Comparison of ENCODE assay signal across 18 cellular contexts in the genomic region with DNA sequence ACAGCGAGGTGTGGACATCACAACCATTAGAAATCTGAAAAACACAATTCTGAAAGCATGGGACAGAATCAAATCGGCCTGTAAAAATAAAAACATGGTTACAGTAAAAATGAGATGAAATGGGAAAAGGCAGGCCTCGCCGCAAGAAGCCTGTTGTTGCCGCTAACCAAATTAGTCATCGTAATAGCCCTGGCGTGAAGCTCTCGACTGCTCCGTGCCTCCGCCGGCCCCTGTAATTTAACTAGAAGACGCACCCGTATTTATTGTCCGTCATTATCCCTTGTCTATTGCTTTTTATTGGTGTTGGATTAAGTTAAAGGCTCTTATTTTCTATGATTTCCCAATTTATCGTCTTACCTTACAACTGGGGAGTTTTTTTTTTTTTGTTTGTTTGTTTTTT.
DNase-seq lines count a peak whose midpoint lies in the region; ATAC-seq and TF ChIP-seq lines count a peak whose summit lies in the region.
"Had no signal": no experiment of that assay in that cellular context is flagged by ENCODE, and none has a peak within 500 bp of the region (broad histone marks: within the 10 kb centered on the region; RNA-seq: fewer than 3 reads in every experiment).

No MANE protein-coding gene starts in this region.

- H3K27ac ChIP-seq in PC-3 (ENCODE audit: low read length) (no peak overlapping the region), suprapubic skin (no peak overlapping the region)
- H3K27ac ChIP-seq in effector memory CD4-positive, alpha-beta T cell (ENCODE audit: insufficient read depth, low read length, poor library complexity, severe bottlenecking) = no peak overlapping the region
- H3K27ac ChIP-seq: BLaER1 had no signal

- H4K20me1 ChIP-seq in PC-3 (ENCODE audit: low read length) = no peaks in the 10 kb centered on the region
- H4K20me1 ChIP-seq: BLaER1 had no signal

- H3K9me3 Mint-ChIP-seq in WTC11 = peaks cover 16% of the 10 kb centered on the region
- H3K9me3 Mint-ChIP-seq: CD8-positive, alpha-beta T cell had no signal

- ATAC-seq in PC-3 = no peak
- ATAC-seq in WTC11 = no peak
- ATAC-seq: CD8-positive, alpha-beta T cell had no signal

- TF ChIP-seq EP300 in suprapubic skin (IDR thresholded peaks at IDR 0.05) = no peak

- no peaks in the 10 kb centered on the region for H3K36me3 ChIP-seq in PC-3 (ENCODE audit: low read depth, low read length)
- H3K36me3 ChIP-seq in suprapubic skin = no peaks in the 10 kb centered on the region
- no peaks in the 10 kb centered on the region for H3K36me3 ChIP-seq in effector memory CD4-positive, alpha-beta T cell (ENCODE audit: control insufficient read depth, insufficient read depth, low read length)
- H3K36me3 ChIP-seq: BE2C, BLaER1 had no signal

- no peak for TF ChIP-seq CTCF in PC-3 (conservative IDR thresholded peaks at IDR 0.05; ENCODE audit: low read depth, low read length)
- TF ChIP-seq CTCF in suprapubic skin (IDR thresholded peaks at IDR 0.05) = no peak
- TF ChIP-seq CTCF in WTC11 (IDR thresholded peaks at IDR 0.05) = no peak

- H3F3A ChIP-seq in PC-3 (ENCODE audit: low read length, unreplicated experiment) = no peaks in the 10 kb centered on the region

- H3K27me3 Mint-ChIP-seq in WTC11 (ENCODE audit: low read depth) = no peaks in the 10 kb centered on the region; the same call in 1 of the 2 replicates
- H3K27me3 Mint-ChIP-seq: CD4-positive, CD25-positive, alpha-beta regulatory T cell had no signal

- intact Hi-C loops in PC-3 (cut with micrococcal nuclease) = no loop called here

- no peaks in the 10 kb centered on the region for H3K79me2 ChIP-seq in PC-3 (ENCODE audit: low read length)

- H3K4me1 Mint-ChIP-seq in WTC11 = peaks cover 21% of the 10 kb centered on the region
- H3K4me1 Mint-ChIP-seq: CD14-positive monocyte; CD4-positive, CD25-positive, alpha-beta regulatory T cell had no signal

- WGBS in suprapubic skin = 79% methylated on average over 15 of the region's 15 CpGs

- H3K4me3 Mint-ChIP-seq in WTC11 = no peak overlapping the region
- H3K4me3 Mint-ChIP-seq: CD14-positive monocyte; CD8-positive, alpha-beta T cell had no signal

- CTCF ChIA-PET in PC-3 (lab: Charles Lee) (no interaction called here), WTC11 (lab: Charles Lee) (interaction anchor here (1.5 kb wide), 1 partner anchor 58 kb away, joined by 4 read pairs; no protein-coding TSS in a partner anchor)

- no peaks in the 10 kb centered on the region for H3K27me3 ChIP-seq in PC-3 (ENCODE audit: low read length)
- no peaks in the 10 kb centered on the region for H3K27me3 ChIP-seq in suprapubic skin
- H3K27me3 ChIP-seq in effector memory CD4-positive, alpha-beta T cell (replicated peaks; ENCODE audit: control insufficient read depth, insufficient read depth, low read length, poor library complexity, severe bottlenecking) = no peaks in the 10 kb centered on the region
- H3K27me3 ChIP-seq: BE2C, BLaER1 had no signal

- POLR2A ChIA-PET in PC-3 (lab: Charles Lee; ENCODE audit: unreplicated experiment) = no interaction called here
- POLR2A ChIA-PET in WTC11 (lab: Charles Lee) = no interaction called here

- no peak overlapping the region for H3K27ac Mint-ChIP-seq in WTC11
- H3K27ac Mint-ChIP-seq: CD14-positive monocyte; CD4-positive, CD25-positive, alpha-beta regulatory T cell; CD8-positive, alpha-beta T cell had no signal

- H3K4me1 ChIP-seq in PC-3 (ENCODE audit: insufficient read depth, low read length) = no peaks in the 10 kb centered on the region
- H3K4me1 ChIP-seq in suprapubic skin = no peaks in the 10 kb centered on the region
- no peaks in the 10 kb centered on the region for H3K4me1 ChIP-seq in effector memory CD4-positive, alpha-beta T cell (ENCODE audit: control insufficient read depth, insufficient read depth, low read length, poor library complexity, severe bottlenecking)
- H3K4me1 ChIP-seq: BE2C, BLaER1, Caco-2 had no signal

- BruUV-seq in PC-3 (replicated peaks; lab: Mats Ljungman, UMichigan) = no TSS peak

- no peak overlapping the region for H2AFZ ChIP-seq in PC-3 (ENCODE audit: low read length)

- H3K4me3 ChIP-seq in PC-3 (ENCODE audit: low read length) (no peak overlapping the region), suprapubic skin (no peak overlapping the region)
- no peak overlapping the region for H3K4me3 ChIP-seq in effector memory CD4-positive, alpha-beta T cell (ENCODE audit: insufficient read depth, low read depth, low read length, poor library complexity, severe bottlenecking)
- H3K4me3 ChIP-seq: BLaER1 had no signal

- TF ChIP-seq POLR2A in suprapubic skin (IDR thresholded peaks at IDR 0.05) = no peak

- H3K36me3 Mint-ChIP-seq in WTC11 = no peaks in the 10 kb centered on the region
- H3K36me3 Mint-ChIP-seq: CD14-positive monocyte; CD4-positive, CD25-positive, alpha-beta regulatory T cell; CD8-positive, alpha-beta T cell had no signal

- H3K9me3 ChIP-seq in PC-3 (ENCODE audit: low read length) (no peaks in the 10 kb centered on the region), suprapubic skin (no peaks in the 10 kb centered on the region)
- no peaks in the 10 kb centered on the region for H3K9me3 ChIP-seq in effector memory CD4-positive, alpha-beta T cell (ENCODE audit: control insufficient read depth, low read length)
- H3K9me3 ChIP-seq: BE2C, BLaER1, Caco-2 had no signal

- DNase-seq in NCI-H2227 (lab: John Stamatoyannopoulos, UW; ENCODE audit: unreplicated experiment) = peak; percentile 62
- peak; percentile 7 for DNase-seq in PC-3
- peak; percentile 27 for DNase-seq in left kidney (ENCODE audit: low read depth, low spot score)
- no peak for DNase-seq in suprapubic skin (ENCODE audit: low spot score in 2 of 2)
- no peak for DNase-seq in effector memory CD4-positive, alpha-beta T cell
- no peak for DNase-seq in WTC11 (ENCODE audit: low spot score)
- DNase-seq: 8988T; ACHN; BE2C; C1 segment of cervical spinal cord; Caco-2; Calu3; CD4-positive, CD25-positive, alpha-beta regulatory T cell; CD8-positive, alpha-beta T cell; DMS79 treated with DMSO at 0.1 percent for 48 hours; GF-D8 had no signal

- H3K9ac ChIP-seq in PC-3 (ENCODE audit: low read length) = no peak overlapping the region
- H3K9ac ChIP-seq: BLaER1 had no signal

- no peaks in the 10 kb centered on the region for H3K9me2 ChIP-seq in PC-3 (replicated peaks; ENCODE audit: low read length)

- H3K4me2 ChIP-seq in PC-3 (ENCODE audit: low read length) = no peak overlapping the region
- H3K4me2 ChIP-seq: BLaER1 had no signal

TF ChIP-seq in WTC11, 78 proteins besides CTCF, POLR2A, EP300 and RAD21 (continues in another document):
- TF ChIP-seq ZNF671 (CRISPR knock-in tag; IDR thresholded peaks at IDR 0.05) (no peak), ZBTB43 (CRISPR knock-in tag; IDR thresholded peaks at IDR 0.05) (no peak), IRF2 (CRISPR knock-in tag; IDR thresholded peaks at IDR 0.05; ENCODE audit: borderline replicate concordance, low read depth) (no peak), ETV6 (CRISPR knock-in tag; IDR thresholded peaks at IDR 0.05) (no peak), ZNF317 (CRISPR knock-in tag; IDR thresholded peaks at IDR 0.05; ENCODE audit: borderline replicate concordance, low read depth) (no peak)
- TF ChIP-seq, protein P1, sequence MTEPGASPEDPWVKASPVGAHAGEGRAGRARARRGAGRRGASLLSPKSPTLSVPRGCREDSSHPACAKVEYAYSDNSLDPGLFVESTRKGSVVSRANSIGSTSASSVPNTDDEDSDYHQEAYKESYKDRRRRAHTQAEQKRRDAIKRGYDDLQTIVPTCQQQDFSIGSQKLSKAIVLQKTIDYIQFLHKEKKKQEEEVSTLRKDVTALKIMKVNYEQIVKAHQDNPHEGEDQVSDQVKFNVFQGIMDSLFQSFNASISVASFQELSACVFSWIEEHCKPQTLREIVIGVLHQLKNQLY (CRISPR knock-in tag; IDR thresholded peaks at IDR 0.05) = no peak
- TF ChIP-seq, protein P2, sequence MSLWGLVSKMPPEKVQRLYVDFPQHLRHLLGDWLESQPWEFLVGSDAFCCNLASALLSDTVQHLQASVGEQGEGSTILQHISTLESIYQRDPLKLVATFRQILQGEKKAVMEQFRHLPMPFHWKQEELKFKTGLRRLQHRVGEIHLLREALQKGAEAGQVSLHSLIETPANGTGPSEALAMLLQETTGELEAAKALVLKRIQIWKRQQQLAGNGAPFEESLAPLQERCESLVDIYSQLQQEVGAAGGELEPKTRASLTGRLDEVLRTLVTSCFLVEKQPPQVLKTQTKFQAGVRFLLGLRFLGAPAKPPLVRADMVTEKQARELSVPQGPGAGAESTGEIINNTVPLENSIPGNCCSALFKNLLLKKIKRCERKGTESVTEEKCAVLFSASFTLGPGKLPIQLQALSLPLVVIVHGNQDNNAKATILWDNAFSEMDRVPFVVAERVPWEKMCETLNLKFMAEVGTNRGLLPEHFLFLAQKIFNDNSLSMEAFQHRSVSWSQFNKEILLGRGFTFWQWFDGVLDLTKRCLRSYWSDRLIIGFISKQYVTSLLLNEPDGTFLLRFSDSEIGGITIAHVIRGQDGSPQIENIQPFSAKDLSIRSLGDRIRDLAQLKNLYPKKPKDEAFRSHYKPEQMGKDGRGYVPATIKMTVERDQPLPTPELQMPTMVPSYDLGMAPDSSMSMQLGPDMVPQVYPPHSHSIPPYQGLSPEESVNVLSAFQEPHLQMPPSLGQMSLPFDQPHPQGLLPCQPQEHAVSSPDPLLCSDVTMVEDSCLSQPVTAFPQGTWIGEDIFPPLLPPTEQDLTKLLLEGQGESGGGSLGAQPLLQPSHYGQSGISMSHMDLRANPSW (CRISPR knock-in tag; conservative IDR thresholded peaks at IDR 0.05; ENCODE audit: low read depth) = no peak
- TF ChIP-seq, protein P3, sequence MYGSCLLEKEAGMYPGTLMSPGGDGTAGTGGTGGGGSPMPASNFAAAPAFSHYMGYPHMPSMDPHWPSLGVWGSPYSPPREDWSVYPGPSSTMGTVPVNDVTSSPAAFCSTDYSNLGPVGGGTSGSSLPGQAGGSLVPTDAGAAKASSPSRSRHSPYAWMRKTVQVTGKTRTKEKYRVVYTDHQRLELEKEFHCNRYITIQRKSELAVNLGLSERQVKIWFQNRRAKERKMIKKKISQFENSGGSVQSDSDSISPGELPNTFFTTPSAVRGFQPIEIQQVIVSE (CRISPR knock-in tag; IDR thresholded peaks at IDR 0.05; ENCODE audit: borderline replicate concordance) = no peak

Comparison
In these comparisons a context has a peak if more than half of its experiments do, and no peak if none do; other contexts are left out.
1. DNase-seq: peak in NCI-H2227 (single experiment), PC-3 (single experiment) and left kidney (single experiment); none in suprapubic skin (0 of 2), effector memory CD4-positive, alpha-beta T cell (0 of 3) and WTC11 (single experiment).